In genomic region chr16:67364610-67365256, GRCh38 we compare ENCODE assay signal across 17 cellular contexts. TPM values are rescaled to one million over a fixed set of nuclear protein-coding genes. Genes with fewer than 3 reads are reported as not detected.
DNase-seq lines count a peak whose midpoint lies in the region; ATAC-seq and TF ChIP-seq lines count a peak whose summit lies in the region.
"Had no signal": no experiment of that assay in that cellular context is flagged by ENCODE, and none has a peak within 500 bp of the region (broad histone marks: within the 10 kb centered on the region; RNA-seq: fewer than 3 reads in every experiment).

No MANE protein-coding gene starts in this region.

- TF ChIP-seq CTCF in left lung (IDR thresholded peaks at IDR 0.05), result no peak
- TF ChIP-seq CTCF in suprapubic skin (IDR thresholded peaks at IDR 0.05), result no peak

- no peak for TF ChIP-seq EP300 in suprapubic skin (IDR thresholded peaks at IDR 0.05)

- H3K27ac ChIP-seq in left lung (peak overlapping the region; percentile 69), suprapubic skin (peak overlapping the region; percentile 5)
- H3K27ac ChIP-seq: ovary, testis had no signal

- TF ChIP-seq POLR2A in suprapubic skin (IDR thresholded peaks at IDR 0.05), result no peak

- H3K36me3 ChIP-seq in left lung (no peaks in the 10 kb centered on the region), suprapubic skin (no peaks in the 10 kb centered on the region)
- H3K36me3 ChIP-seq: ovary had no signal

- DNase-seq in activated T-cell treated with anti-CD3 and anti-CD28 coated beads, Interleukin-2, amount 50 U/mL, for 4 hours, result no peak
- no peak for DNase-seq in activated T-cell treated with anti-CD3 and anti-CD28 coated beads for 4 hours
- peak; percentile 43 for DNase-seq in OCI-M1 (lab: John Stamatoyannopoulos, UW)
- no peak for DNase-seq in left lung
- DNase-seq in suprapubic skin (ENCODE audit: low spot score in 2 of 2), result no peak
- DNase-seq in SK-N-DZ (ENCODE audit: low spot score), result no peak
- DNase-seq in 8988T, result no peak
- DNase-seq in NK-92 treated with Interleukin-12 subunit alpha and Interleukin-12 subunit beta, amount 100 ng/mL, for 24 hours (lab: John Stamatoyannopoulos, UW), result no peak
- DNase-seq: activated CD4-positive, alpha-beta T cell treated with anti-CD3 and anti-CD28 coated beads, Interleukin-2, amount 50 U/mL, for 1 hour; mammary epithelial cell; NCI-H1092; NCI-H446; ovary; testis had no signal

- H3K9me3 Mint-ChIP-seq in activated T-cell treated with anti-CD3 and anti-CD28 coated beads, Interleukin-2, amount 50 U/mL, for 4 hours, result no peaks in the 10 kb centered on the region
- H3K9me3 Mint-ChIP-seq: activated T-helper 1 cell treated with anti-CD3 and anti-CD28 coated beads, Interleukin-12 subunit alpha, Interleukin-12 subunit beta, Interleukin-2, Interleukin-4 antibody, amounts not matched to agents 30 ng/mL and 10 ng/mL and 1 ng/mL, durations not matched to agents 14 hours and 24 hours and 36 hours; T-helper 2 cell treated with Interferon-gamma antibody and Interleukin-4, amounts not matched to agents 5 μg/mL and 100 μg/mL, for 36 hours had no signal

- peak in 1 of 2 donors; percentile 18 for ATAC-seq in activated T-cell treated with anti-CD3 and anti-CD28 coated beads, Interleukin-2, amount 50 U/mL, for 4 hours
- peak; percentile 74 for ATAC-seq in left lung

- no peaks in the 10 kb centered on the region for H3K36me3 Mint-ChIP-seq in activated T-cell treated with anti-CD3 and anti-CD28 coated beads, Interleukin-2, amount 50 U/mL, for 4 hours (ENCODE audit: insufficient read depth)

- H3K4me3 ChIP-seq in left lung, result peak overlapping the region in 1 of 2 donors; percentile 8
- H3K4me3 ChIP-seq in suprapubic skin, result no peak overlapping the region
- H3K4me3 ChIP-seq: ovary, testis had no signal

- peak overlapping the region; percentile 3 for H3K4me3 Mint-ChIP-seq in activated T-cell treated with anti-CD3 and anti-CD28 coated beads, Interleukin-2, amount 50 U/mL, for 4 hours
- H3K4me3 Mint-ChIP-seq: activated T-helper 1 cell treated with anti-CD3 and anti-CD28 coated beads, Interleukin-12 subunit alpha, Interleukin-12 subunit beta, Interleukin-2, Interleukin-4 antibody, amounts not matched to agents 30 ng/mL and 10 ng/mL and 1 ng/mL, durations not matched to agents 14 hours and 24 hours and 36 hours; T-helper 2 cell treated with Interferon-gamma antibody and Interleukin-4, amounts not matched to agents 5 μg/mL and 100 μg/mL, for 36 hours had no signal

- no peaks in the 10 kb centered on the region for H3K27me3 ChIP-seq in left lung
- no peaks in the 10 kb centered on the region for H3K27me3 ChIP-seq in suprapubic skin
- H3K27me3 ChIP-seq: ovary, testis had no signal

- no peaks in the 10 kb centered on the region for H3K27me3 Mint-ChIP-seq in activated T-cell treated with anti-CD3 and anti-CD28 coated beads, Interleukin-2, amount 50 U/mL, for 4 hours (ENCODE audit: low read depth)

- H3K4me1 ChIP-seq in left lung (peaks cover 5 to 24% of the 10 kb centered on the region in 2 donors), suprapubic skin (no peaks in the 10 kb centered on the region)
- H3K4me1 ChIP-seq: testis had no signal

- intact Hi-C loops in left lung (cut with DNase I), result no loop called here

- no peaks in the 10 kb centered on the region for H3K9me3 ChIP-seq in left lung
- no peaks in the 10 kb centered on the region for H3K9me3 ChIP-seq in suprapubic skin
- H3K9me3 ChIP-seq: ovary, testis had no signal

- peaks cover 13% of the 10 kb centered on the region for H3K4me1 Mint-ChIP-seq in activated T-cell treated with anti-CD3 and anti-CD28 coated beads, Interleukin-2, amount 50 U/mL, for 4 hours (ENCODE audit: low read depth)

RNA-seq across cellular contexts. Expression of gene TPPP3, which starts 28.6 kb away (rescaled TPM):
- total RNA-seq in activated T-cell treated with anti-CD3 and anti-CD28 coated beads, Interleukin-2, amount 50 U/mL, for 4 hours, result under 1 TPM in 1 of 3 donors, not detected in 2; 0.20 TPM
- total RNA-seq in left lung, result 10 to 100 TPM; 79.2 to 91.3 TPM
- 100 to 1,000 TPM in 3 of 4 donors, 10 to 100 TPM in 1; 47.6 to 182 (median 121) TPM for total RNA-seq in suprapubic skin
- 4.2 and 5.8 TPM in 2 replicates for polyA plus RNA-seq in SK-N-DZ (2014; cell fraction: cytosol; rRNA removed)
- polyA plus RNA-seq in SK-N-DZ (2014; cell fraction: nucleus; rRNA removed), result 5.0 and 8.0 TPM in 2 replicates
- total RNA-seq: activated T-helper 1 cell treated with anti-CD3 and anti-CD28 coated beads, Interleukin-12 subunit alpha, Interleukin-12 subunit beta, Interleukin-2, Interleukin-4 antibody, amounts not matched to agents 30 ng/mL and 10 ng/mL and 1 ng/mL, durations not matched to agents 14 hours and 24 hours and 36 hours; HT1080; mammary epithelial cell had no signal

RNA-seq across cellular contexts. Expression of gene LRRC36, which starts 38.1 kb away (rescaled TPM):
- not detected for total RNA-seq in activated T-cell treated with anti-CD3 and anti-CD28 coated beads, Interleukin-2, amount 50 U/mL, for 4 hours
- total RNA-seq in left lung, result 10 to 100 TPM in 1 of 2 donors, 1 to 10 TPM in 1; 3.0 to 19.5 TPM
- total RNA-seq in suprapubic skin, result under 1 TPM in 2 of 4 donors, not detected in 2; 0.42 to 0.56 TPM
- not detected in 2 replicates for polyA plus RNA-seq in SK-N-DZ (2014; cell fraction: cytosol; rRNA removed)
- not detected in 2 replicates for polyA plus RNA-seq in SK-N-DZ (2014; cell fraction: nucleus; rRNA removed)
- total RNA-seq: HT1080, mammary epithelial cell had no signal
- polyA plus RNA-seq: mammary epithelial cell had no signal

RNA-seq across cellular contexts. Expression of gene KCTD19, which starts 38.2 kb away (rescaled TPM):
- total RNA-seq in activated T-cell treated with anti-CD3 and anti-CD28 coated beads, Interleukin-2, amount 50 U/mL, for 4 hours, result under 1 TPM in 2 of 3 donors, not detected in 1; 0.16 to 0.66 TPM
- total RNA-seq in left lung, result under 1 TPM in 1 of 2 donors, not detected in 1; 0.73 TPM
- total RNA-seq in suprapubic skin, result under 1 TPM in 1 of 4 donors, not detected in 3; 0.25 TPM
- not detected in 2 replicates for polyA plus RNA-seq in SK-N-DZ (2014; cell fraction: cytosol; rRNA removed)
- 0.36 TPM in 1 of 2 replicates, not detected in the other for polyA plus RNA-seq in SK-N-DZ (2014; cell fraction: nucleus; rRNA removed)
- total RNA-seq: HT1080, mammary epithelial cell had no signal
- polyA plus RNA-seq: mammary epithelial cell had no signal

RNA-seq across cellular contexts. Expression of gene ZDHHC1, which starts 51.5 kb away (rescaled TPM):
- under 1 TPM; 0.61 to 0.99 (median 0.79) TPM for total RNA-seq in activated T-cell treated with anti-CD3 and anti-CD28 coated beads, Interleukin-2, amount 50 U/mL, for 4 hours
- total RNA-seq in left lung (10 to 100 TPM; 14.4 to 14.7 TPM), suprapubic skin (10 to 100 TPM; 14.0 to 31.0 (median 23.8) TPM)
- 8.7 and 15.7 TPM in 2 replicates for polyA plus RNA-seq in SK-N-DZ (2014; cell fraction: cytosol; rRNA removed)
- polyA plus RNA-seq in SK-N-DZ (2014; cell fraction: nucleus; rRNA removed), result 15.0 and 29.7 TPM in 2 replicates

Comparison
In these comparisons a context has a peak if more than half of its experiments do, and no peak if none do; other contexts are left out.
1. RNA of gene TPPP3, which starts 28.6 kb away (total RNA-seq): 47.6 to 182 TPM in suprapubic skin and 79.2 to 91.3 TPM in left lung; 0.20 TPM in activated T-cell treated with anti-CD3 and anti-CD28 coated beads, Interleukin-2, amount 50 U/mL, for 4 hours; every median in the first group is over 10 times any median in the second.